10 cellular contexts compared by ENCODE assay signal in genomic region chr16:55035037-55035436, GRCh38.
DNase-seq lines count a peak whose midpoint lies in the region; ATAC-seq and TF ChIP-seq lines count a peak whose summit lies in the region.
"Had no signal": no experiment of that assay in that cellular context is flagged by ENCODE, and none has a peak within 500 bp of the region (broad histone marks: within the 10 kb centered on the region; RNA-seq: fewer than 3 reads in every experiment).

No MANE protein-coding gene starts in this region.

- H4K20me1 ChIP-seq in smooth muscle cell (ENCODE audit: low read depth) = no peaks in the 10 kb centered on the region

- 27% methylated on average over 7 of the region's 7 CpGs for WGBS in smooth muscle cell (ENCODE audit: low lambda C conversion rate)

- intact Hi-C loops in MCF 10A (cut with micrococcal nuclease) (loop anchor here (5.0 kb wide), 1 partner anchor 222 kb away; no protein-coding TSS in a partner anchor), breast epithelium (cut with DNase I; ENCODE audit: low total_unique reads) (no loop called here)

- H3K9me3 Mint-ChIP-seq in MCF 10A (ENCODE audit: unreplicated experiment) = no peaks in the 10 kb centered on the region
- H3K9me3 Mint-ChIP-seq: activated naive CD8-positive, alpha-beta T cell treated with anti-CD3 and anti-CD28 coated beads, Interleukin-2, amount 10 ng/mL, durations not matched to agents 7 days and 5 days had no signal

- no peak overlapping the region for H3K4me3 Mint-ChIP-seq in MCF 10A (ENCODE audit: unreplicated experiment)
- H3K4me3 Mint-ChIP-seq: activated naive CD8-positive, alpha-beta T cell treated with anti-CD3 and anti-CD28 coated beads, Interleukin-2, amount 10 ng/mL, durations not matched to agents 7 days and 5 days had no signal

- POLR2A ChIA-PET in MCF 10A (lab: Yijun Ruan, JAX) = interaction anchor here (0.9 kb wide), 1 partner anchor 16 kb away, joined by 3 read pairs; no protein-coding TSS in a partner anchor

- TF ChIP-seq CTCF in MCF 10A (IDR thresholded peaks at IDR 0.05; ENCODE audit: unreplicated experiment) (peak; percentile 47), breast epithelium (IDR thresholded peaks at IDR 0.05) (no peak), smooth muscle cell (IDR thresholded peaks at IDR 0.05; ENCODE audit: borderline replicate concordance, insufficient read depth, poor library complexity, severe bottlenecking) (peak; percentile 47)

- no peak overlapping the region for H3K27ac Mint-ChIP-seq in MCF 10A (ENCODE audit: low read depth, unreplicated experiment)
- H3K27ac Mint-ChIP-seq: activated naive CD8-positive, alpha-beta T cell treated with anti-CD3 and anti-CD28 coated beads, Interleukin-2, amount 10 ng/mL, durations not matched to agents 7 days and 5 days had no signal

- DNase-seq in MCF 10A (ENCODE audit: unreplicated experiment) (peak; percentile 64), breast epithelium (ENCODE audit: low spot score in 2 of 2) (no peak), NCI-H460 (ENCODE audit: extremely low read depth, low read depth) (peak; percentile 24), ecto neural progenitor cell (ENCODE audit: low spot score) (peak; percentile 76), smooth muscle cell (lab: John Stamatoyannopoulos, UW; ENCODE audit: unreplicated experiment) (no peak), activated gamma-delta T cell (lab: John Stamatoyannopoulos, UW) (no peak)
- DNase-seq in effector CD8-positive, alpha-beta T cell (lab: John Stamatoyannopoulos, UW) = no peak
- DNase-seq: activated naive CD8-positive, alpha-beta T cell treated with anti-CD3 and anti-CD28 coated beads, Interleukin-2, amount 10 ng/mL, durations not matched to agents 7 days and 5 days had no signal

- H3K4me3 ChIP-seq in breast epithelium (no peak overlapping the region), smooth muscle cell (no peak overlapping the region)
- H3K4me3 ChIP-seq: skin epidermis had no signal

- H3K4me2 ChIP-seq in smooth muscle cell = no peak overlapping the region

- no peak for TF ChIP-seq POLR2A in breast epithelium (IDR thresholded peaks at IDR 0.05)

- no peaks in the 10 kb centered on the region for H3K36me3 Mint-ChIP-seq in MCF 10A (ENCODE audit: insufficient read depth, unreplicated experiment)
- H3K36me3 Mint-ChIP-seq: activated naive CD8-positive, alpha-beta T cell treated with anti-CD3 and anti-CD28 coated beads, Interleukin-2, amount 10 ng/mL, durations not matched to agents 7 days and 5 days had no signal

- H3K79me2 ChIP-seq in smooth muscle cell (ENCODE audit: low read depth) = no peaks in the 10 kb centered on the region

- no peak overlapping the region for H3K9ac ChIP-seq in smooth muscle cell (ENCODE audit: low read depth)

- H3K4me1 ChIP-seq in breast epithelium (no peaks in the 10 kb centered on the region), smooth muscle cell (ENCODE audit: low read depth) (no peaks in the 10 kb centered on the region)

- H3K9me3 ChIP-seq in breast epithelium (peaks cover 0 to under 1% of the 10 kb centered on the region in 2 donors), smooth muscle cell (replicated peaks; ENCODE audit: low read depth) (no peaks in the 10 kb centered on the region)

- H3K4me1 Mint-ChIP-seq in MCF 10A (ENCODE audit: insufficient read depth, unreplicated experiment) = peaks cover 17% of the 10 kb centered on the region
- H3K4me1 Mint-ChIP-seq: activated naive CD8-positive, alpha-beta T cell treated with anti-CD3 and anti-CD28 coated beads, Interleukin-2, amount 10 ng/mL, durations not matched to agents 7 days and 5 days had no signal

- H3F3A ChIP-seq in smooth muscle cell (ENCODE audit: low read depth) = no peaks in the 10 kb centered on the region

- H3K27me3 ChIP-seq in breast epithelium (no peaks in the 10 kb centered on the region), smooth muscle cell (ENCODE audit: low read depth) (no peaks in the 10 kb centered on the region)

- ATAC-seq in GM21423 (IDR thresholded peaks at IDR 0.05; ENCODE audit: unreplicated experiment) = no peak

- H2AFZ ChIP-seq in smooth muscle cell (ENCODE audit: low read depth) = no peak overlapping the region

- no peaks in the 10 kb centered on the region for H3K27me3 Mint-ChIP-seq in MCF 10A (ENCODE audit: insufficient read depth, unreplicated experiment)

- H3K36me3 ChIP-seq in breast epithelium = no peaks in the 10 kb centered on the region
- no peaks in the 10 kb centered on the region for H3K36me3 ChIP-seq in smooth muscle cell (ENCODE audit: low read depth)

- CTCF ChIA-PET in MCF 10A (lab: Yijun Ruan, JAX) = interaction anchor here (0.6 to 1.1 kb wide), 2 partner anchors 9 to 223 kb away, joined by 3 read pairs; no protein-coding TSS in a partner anchor

- BruUV-seq in MCF 10A (replicated peaks; lab: Mats Ljungman, UMichigan) = no TSS peak

- H3K27ac ChIP-seq in breast epithelium (no peak overlapping the region), smooth muscle cell (ENCODE audit: low read depth) (no peak overlapping the region)
- H3K27ac ChIP-seq: skin epidermis had no signal

Comparison
In these comparisons a context has a peak if more than half of its experiments do, and no peak if none do; other contexts are left out.
1. DNase-seq: peak in MCF 10A (single experiment), NCI-H460 (single experiment) and ecto neural progenitor cell (single experiment); none in breast epithelium (0 of 2), smooth muscle cell (single experiment), activated gamma-delta T cell (single experiment) and effector CD8-positive, alpha-beta T cell (single experiment).
2. CTCF ChIP-seq: peak in MCF 10A (single experiment) and smooth muscle cell (single experiment); none in breast epithelium (0 of 3).